17 cellular contexts compared by ENCODE assay signal in the genomic region with DNA sequence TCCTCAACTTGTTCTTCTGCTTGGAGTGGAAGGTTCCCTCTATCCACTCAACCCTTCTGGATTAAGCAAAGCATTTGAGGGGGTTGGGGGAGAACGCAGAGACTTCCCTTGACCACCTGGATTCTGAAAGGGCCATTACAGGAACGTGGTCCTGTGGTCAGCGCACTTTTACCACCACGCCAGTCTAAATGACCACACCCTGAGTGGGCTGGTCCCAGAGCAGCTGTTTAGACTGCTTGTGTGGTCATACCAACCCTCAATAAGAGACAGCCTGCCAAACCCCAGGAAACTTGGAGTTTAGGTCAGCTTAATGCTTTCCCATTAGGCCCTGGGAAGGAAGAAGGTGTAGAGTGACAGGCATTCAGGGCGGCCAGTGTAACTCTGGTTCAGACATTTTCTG.
DNase-seq lines count a peak whose midpoint lies in the region; ATAC-seq, FAIRE-seq and TF ChIP-seq lines count a peak whose summit lies in the region.
"Had no signal": no experiment of that assay in that cellular context is flagged by ENCODE, and none has a peak within 500 bp of the region (broad histone marks: within the 10 kb centered on the region; RNA-seq: fewer than 3 reads in every experiment).

No MANE protein-coding gene starts in this region.

- POLR2A ChIA-PET in WTC11 (lab: Charles Lee) = no interaction called here

- H3K36me3 Mint-ChIP-seq in astrocyte (ENCODE audit: low read depth, unreplicated experiment) (no peaks in the 10 kb centered on the region), WTC11 (peaks cover 8% of the 10 kb centered on the region)
- H3K36me3 Mint-ChIP-seq in stimulated activated naive B cell treated with anti-CD40 and anti-IgM and Interleukin-4, amounts not matched to agents 10 μg/mL and 1 μg/mL and 100 μg/mL, for 72 hours = peaks cover 7 to 16% of the 10 kb centered on the region in 2 donors

- no peaks in the 10 kb centered on the region for H3K27me3 Mint-ChIP-seq in astrocyte (ENCODE audit: low read depth, unreplicated experiment)
- no peaks in the 10 kb centered on the region for H3K27me3 Mint-ChIP-seq in stimulated activated naive B cell treated with anti-CD40 and anti-IgM and Interleukin-4, amounts not matched to agents 10 μg/mL and 1 μg/mL and 100 μg/mL, for 72 hours
- H3K27me3 Mint-ChIP-seq in WTC11 (ENCODE audit: low read depth) = no peaks in the 10 kb centered on the region

- peaks cover 7% of the 10 kb centered on the region for H3K4me1 ChIP-seq in astrocyte (ENCODE audit: insufficient read depth, low read length)
- H3K4me1 ChIP-seq: sigmoid colon, tibial artery had no signal

- no peak overlapping the region for H3K27ac Mint-ChIP-seq in astrocyte (ENCODE audit: unreplicated experiment)
- peak overlapping the region; percentile 20 for H3K27ac Mint-ChIP-seq in stimulated activated naive B cell treated with anti-CD40 and anti-IgM and Interleukin-4, amounts not matched to agents 10 μg/mL and 1 μg/mL and 100 μg/mL, for 72 hours
- H3K27ac Mint-ChIP-seq in WTC11 = no peak overlapping the region

- no peak overlapping the region for H3K4me3 ChIP-seq in astrocyte (ENCODE audit: insufficient read depth, low read depth, low read length)
- H3K4me3 ChIP-seq: sigmoid colon, tibial artery had no signal

- CTCF ChIA-PET in WTC11 (lab: Charles Lee) = interaction anchor here (0.6 kb wide), 1 partner anchor 333 kb away, joined by 4 read pairs; no protein-coding TSS in a partner anchor

- peaks cover 5% of the 10 kb centered on the region for H3K9me3 ChIP-seq in astrocyte (ENCODE audit: insufficient read depth, low read depth, low read length)

- H2AFZ ChIP-seq in astrocyte (ENCODE audit: low read depth, low read length) = no peak overlapping the region

- DNase-seq in DMS 273 (lab: John Stamatoyannopoulos, UW; ENCODE audit: unreplicated experiment) = peak; percentile 4
- DNase-seq in DMS 273 treated with DMSO at 0.1 percent for 48 hours (lab: John Stamatoyannopoulos, UW) = no peak
- DNase-seq in astrocyte (ENCODE audit: low read depth) = peak; percentile 62
- DNase-seq in left ventricle myocardium superior = no peak
- no peak for DNase-seq in stimulated activated naive B cell treated with anti-CD40 and anti-IgM and Interleukin-4, amounts not matched to agents 10 μg/mL and 1 μg/mL and 100 μg/mL, for 72 hours
- no peak for DNase-seq in cortex of kidney (lab: John Stamatoyannopoulos, UW)
- no peak for DNase-seq in WTC11 (ENCODE audit: low spot score)
- no peak for DNase-seq in NCI-H510A (lab: John Stamatoyannopoulos, UW)
- DNase-seq: activated CD8-positive, alpha-beta memory T cell treated with anti-CD3 and anti-CD28 coated beads, Interleukin-2, amount 50 U/mL, for 4 hours; C1 segment of cervical spinal cord; DMS53; NCI-H1436; SHP77 treated with DMSO at 0.1 percent for 48 hours; sigmoid colon; tibial artery had no signal

- H3K9ac ChIP-seq in astrocyte (ENCODE audit: low read length) = no peak overlapping the region
- H3K9ac ChIP-seq: KMS-11 had no signal

- ATAC-seq in left ventricle myocardium superior = peak; percentile 68
- no peak for ATAC-seq in stimulated activated naive B cell treated with anti-CD40 and anti-IgM and Interleukin-4, amounts not matched to agents 10 μg/mL and 1 μg/mL and 100 μg/mL, for 72 hours (replicated peaks)
- no peak for ATAC-seq in WTC11

- intact Hi-C loops in left ventricle myocardium superior (cut with micrococcal nuclease) = no loop called here

- TF ChIP-seq CTCF in astrocyte (IDR thresholded peaks at IDR 0.05; ENCODE audit: insufficient read depth, low read depth, low read length) = no peak
- TF ChIP-seq CTCF in WTC11 (IDR thresholded peaks at IDR 0.05) = no peak

- H3K4me1 Mint-ChIP-seq in astrocyte (ENCODE audit: low read depth, unreplicated experiment) = peaks cover 11% of the 10 kb centered on the region
- peaks cover 14 to 29% of the 10 kb centered on the region in 2 donors for H3K4me1 Mint-ChIP-seq in stimulated activated naive B cell treated with anti-CD40 and anti-IgM and Interleukin-4, amounts not matched to agents 10 μg/mL and 1 μg/mL and 100 μg/mL, for 72 hours
- H3K4me1 Mint-ChIP-seq in WTC11 = peaks cover 6% of the 10 kb centered on the region; the same call in 1 of the 2 replicates

- peak overlapping the region; percentile 46 for H3K4me2 ChIP-seq in astrocyte (ENCODE audit: low read length)
- H3K4me2 ChIP-seq: KMS-11 had no signal

- H3K27ac ChIP-seq in astrocyte (ENCODE audit: low read depth, low read length) = no peak overlapping the region
- H3K27ac ChIP-seq: 22Rv1, KMS-11, sigmoid colon, tibial artery had no signal

- H4K20me1 ChIP-seq in astrocyte (ENCODE audit: insufficient read depth, low read length) = no peaks in the 10 kb centered on the region

- H3K9me3 Mint-ChIP-seq in astrocyte (ENCODE audit: unreplicated experiment) = no peaks in the 10 kb centered on the region
- H3K9me3 Mint-ChIP-seq in stimulated activated naive B cell treated with anti-CD40 and anti-IgM and Interleukin-4, amounts not matched to agents 10 μg/mL and 1 μg/mL and 100 μg/mL, for 72 hours = peaks cover 14 to 15% of the 10 kb centered on the region in 2 donors
- peaks cover 17% of the 10 kb centered on the region for H3K9me3 Mint-ChIP-seq in WTC11

- H3K36me3 ChIP-seq in astrocyte (ENCODE audit: insufficient read depth, low read length) = no peaks in the 10 kb centered on the region
- H3K36me3 ChIP-seq: sigmoid colon, tibial artery had no signal

- H3K79me2 ChIP-seq in astrocyte (ENCODE audit: insufficient read depth, low read length) = no peaks in the 10 kb centered on the region

- H3K4me3 Mint-ChIP-seq in astrocyte (ENCODE audit: unreplicated experiment) (no peak overlapping the region), WTC11 (no peak overlapping the region)
- no peak overlapping the region for H3K4me3 Mint-ChIP-seq in stimulated activated naive B cell treated with anti-CD40 and anti-IgM and Interleukin-4, amounts not matched to agents 10 μg/mL and 1 μg/mL and 100 μg/mL, for 72 hours

- FAIRE-seq in astrocyte (lab: Jason Lieb, UNC) = no peak

- H3K27me3 ChIP-seq in astrocyte (ENCODE audit: insufficient read depth, low read length) = no peaks in the 10 kb centered on the region
- H3K27me3 ChIP-seq: sigmoid colon, tibial artery had no signal

TF ChIP-seq in WTC11, 78 proteins besides CTCF, POLR2A, EP300 and RAD21:
- TF ChIP-seq AR (CRISPR knock-in tag; IDR thresholded peaks at IDR 0.05) (no peak), ZNF138 (CRISPR knock-in tag; conservative IDR thresholded peaks at IDR 0.05) (no peak), E2F4 (CRISPR knock-in tag; IDR thresholded peaks at IDR 0.05; ENCODE audit: borderline replicate concordance, low read depth) (no peak), AFF4 (CRISPR knock-in tag; IDR thresholded peaks at IDR 0.05; ENCODE audit: borderline replicate concordance) (no peak)

Comparison
In these comparisons a context has a peak if more than half of its experiments do, and no peak if none do; other contexts are left out.
1. DNase-seq: peak in DMS 273 (single experiment) and astrocyte (single experiment); none in DMS 273 treated with DMSO at 0.1 percent for 48 hours (single experiment), left ventricle myocardium superior (single experiment), stimulated activated naive B cell treated with anti-CD40 and anti-IgM and Interleukin-4, amounts not matched to agents 10 μg/mL and 1 μg/mL and 100 μg/mL, for 72 hours (single experiment), cortex of kidney (single experiment), WTC11 (single experiment) and NCI-H510A (single experiment).